34 cellular contexts compared by ENCODE assay signal in genomic region chr5:177092178-177093081, GRCh38.
"Had no signal": no experiment of that assay in that cellular context is flagged by ENCODE, and none has a peak within 500 bp of the region (broad histone marks: within the 10 kb centered on the region; RNA-seq: fewer than 3 reads in every experiment).

No MANE protein-coding gene starts in this region.

- H3K9me3 Mint-ChIP-seq: activated B cell treated with CpG ODN at 0.5 μM for 24 hours; activated CD4-positive, alpha-beta memory T cell treated with anti-CD3 and anti-CD28 coated beads for 36 hours; activated CD4-positive, alpha-beta T cell treated with anti-CD3 and anti-CD28 coated beads, Interleukin-2, amount 10 ng/mL, durations not matched to agents 24 days and 14 days; activated CD8-positive, alpha-beta T cell treated with anti-CD3 and anti-CD28 coated beads for 36 hours; activated naive CD4-positive, alpha-beta T cell treated with anti-CD3 and anti-CD28 coated beads, Interleukin-2, amount 10 ng/mL, durations not matched to agents 7 days and 5 days; activated naive CD4-positive, alpha-beta T cell treated with anti-CD3 and anti-CD28 coated beads, Interleukin-2, amount 50 U/mL, for 24 hours; activated naive CD8-positive, alpha-beta T cell treated with anti-CD3 and anti-CD28 coated beads, Interleukin-2, amount 10 ng/mL, durations not matched to agents 7 days and 5 days; activated naive CD8-positive, alpha-beta T cell treated with anti-CD3 and anti-CD28 coated beads, Interleukin-2, amount 50 U/mL, for 24 hours; activated T-cell treated with anti-CD3 and anti-CD28 coated beads, Interleukin-2, amount 50 U/mL, for 24 hours; activated T-helper 2 cell treated with anti-CD3 and anti-CD28 coated beads, Interferon-gamma antibody, Interleukin-2, Interleukin-4, amounts not matched to agents 10 μg/mL and 5 μg/mL and 100 μg/mL, durations not matched to agents 14 hours and 24 hours and 36 hours; T-helper 1 cell treated with Interleukin-12 subunit alpha and Interleukin-12 subunit beta and Interleukin-4 antibody, amounts not matched to agents 30 μg/mL and 1 μg/mL, for 36 hours; T-helper 2 cell treated with Interferon-gamma antibody and Interleukin-4, amounts not matched to agents 5 μg/mL and 100 μg/mL, for 36 hours had no signal

- H3K9me3 ChIP-seq: body of pancreas, breast epithelium had no signal

- H3K27me3 ChIP-seq: body of pancreas, brain microvascular endothelial cell, breast epithelium had no signal

- ATAC-seq: activated CD8-positive, alpha-beta T cell treated with anti-CD3 and anti-CD28 coated beads for 36 hours; activated naive CD8-positive, alpha-beta T cell treated with anti-CD3 and anti-CD28 coated beads, Interleukin-2, amount 50 U/mL, for 24 hours; body of pancreas had no signal

- H3K4me3 Mint-ChIP-seq: activated B cell treated with CpG ODN at 0.5 μM for 24 hours; activated CD4-positive, alpha-beta memory T cell treated with anti-CD3 and anti-CD28 coated beads for 36 hours; activated CD4-positive, alpha-beta T cell treated with anti-CD3 and anti-CD28 coated beads, Interleukin-2, amount 10 ng/mL, durations not matched to agents 24 days and 14 days; activated CD8-positive, alpha-beta T cell treated with anti-CD3 and anti-CD28 coated beads for 36 hours; activated naive CD4-positive, alpha-beta T cell treated with anti-CD3 and anti-CD28 coated beads, Interleukin-2, amount 10 ng/mL, durations not matched to agents 7 days and 5 days; activated naive CD4-positive, alpha-beta T cell treated with anti-CD3 and anti-CD28 coated beads, Interleukin-2, amount 50 U/mL, for 24 hours; activated naive CD8-positive, alpha-beta T cell; activated naive CD8-positive, alpha-beta T cell treated with anti-CD3 and anti-CD28 coated beads, Interleukin-2, amount 10 ng/mL, durations not matched to agents 7 days and 5 days; activated naive CD8-positive, alpha-beta T cell treated with anti-CD3 and anti-CD28 coated beads, Interleukin-2, amount 50 U/mL, for 24 hours; activated T-cell treated with anti-CD3 and anti-CD28 coated beads, Interleukin-2, amount 50 U/mL, for 24 hours; T-helper 1 cell treated with Interleukin-12 subunit alpha and Interleukin-12 subunit beta and Interleukin-4 antibody, amounts not matched to agents 30 μg/mL and 1 μg/mL, for 36 hours; T-helper 2 cell treated with Interferon-gamma antibody and Interleukin-4, amounts not matched to agents 5 μg/mL and 100 μg/mL, for 36 hours had no signal

- H3K4me3 ChIP-seq: body of pancreas, breast epithelium had no signal

- H3K4me1 ChIP-seq: breast epithelium had no signal

- H3K27ac Mint-ChIP-seq: activated B cell treated with CpG ODN at 0.5 μM for 24 hours; activated CD4-positive, alpha-beta memory T cell treated with anti-CD3 and anti-CD28 coated beads for 36 hours; activated CD4-positive, alpha-beta T cell treated with anti-CD3 and anti-CD28 coated beads, Interleukin-2, amount 10 ng/mL, durations not matched to agents 24 days and 14 days; activated CD8-positive, alpha-beta T cell treated with anti-CD3 and anti-CD28 coated beads for 36 hours; activated naive CD4-positive, alpha-beta T cell treated with anti-CD3 and anti-CD28 coated beads, Interleukin-2, amount 10 ng/mL, durations not matched to agents 7 days and 5 days; activated naive CD4-positive, alpha-beta T cell treated with anti-CD3 and anti-CD28 coated beads, Interleukin-2, amount 50 U/mL, for 24 hours; activated naive CD8-positive, alpha-beta T cell; activated naive CD8-positive, alpha-beta T cell treated with anti-CD3 and anti-CD28 coated beads, Interleukin-2, amount 10 ng/mL, durations not matched to agents 7 days and 5 days; activated naive CD8-positive, alpha-beta T cell treated with anti-CD3 and anti-CD28 coated beads, Interleukin-2, amount 50 U/mL, for 24 hours; activated T-cell treated with anti-CD3 and anti-CD28 coated beads, Interleukin-2, amount 50 U/mL, for 24 hours; activated T-helper 2 cell treated with anti-CD3 and anti-CD28 coated beads, Interferon-gamma antibody, Interleukin-2, Interleukin-4, amounts not matched to agents 10 μg/mL and 5 μg/mL and 100 μg/mL, durations not matched to agents 14 hours and 24 hours and 36 hours; T-helper 1 cell treated with Interleukin-12 subunit alpha and Interleukin-12 subunit beta and Interleukin-4 antibody, amounts not matched to agents 30 μg/mL and 1 μg/mL, for 36 hours; T-helper 2 cell treated with Interferon-gamma antibody and Interleukin-4, amounts not matched to agents 5 μg/mL and 100 μg/mL, for 36 hours had no signal

- H3K36me3 ChIP-seq: brain microvascular endothelial cell, breast epithelium had no signal

- FAIRE-seq: astrocyte, TTC549 had no signal

- DNase-seq: activated B cell treated with CpG ODN at 0.5 μM for 24 hours; activated CD4-positive, alpha-beta memory T cell treated with anti-CD3 and anti-CD28 coated beads for 36 hours; activated CD4-positive, alpha-beta T cell treated with anti-CD3 and anti-CD28 coated beads for 4 hours; activated CD4-positive, alpha-beta T cell treated with anti-CD3 and anti-CD28 coated beads, Interleukin-2, amount 10 ng/mL, durations not matched to agents 24 days and 14 days; activated CD4-positive, alpha-beta T cell treated with anti-CD3 and anti-CD28 coated beads, Interleukin-2, amount 50 U/mL, for 1 hour; activated CD4-positive, alpha-beta T cell treated with anti-CD3 and anti-CD28 coated beads, Interleukin-2, amount 50 U/mL, for 4 hours; activated CD4-positive, CD25-positive, alpha-beta regulatory T cell treated with anti-CD3 and anti-CD28 coated beads, Interleukin-2, amount 50 U/mL, for 72 hours; activated CD8-positive, alpha-beta memory T cell treated with anti-CD3 and anti-CD28 coated beads, Interleukin-2, amount 50 U/mL, for 48 hours; activated CD8-positive, alpha-beta T cell treated with anti-CD3 and anti-CD28 coated beads for 36 hours; activated effector memory CD4-positive, alpha-beta T cell treated with Interleukin-2 at 50 U/mL for 16 hours; activated gamma-delta T cell; activated naive CD4-positive, alpha-beta T cell treated with anti-CD3 and anti-CD28 coated beads, Interleukin-2, amount 10 ng/mL, durations not matched to agents 7 days and 5 days; activated naive CD4-positive, alpha-beta T cell treated with Interleukin-2 at 50 U/mL for 16 hours; activated naive CD8-positive, alpha-beta T cell treated with anti-CD3 and anti-CD28 coated beads, Interleukin-2, amount 10 ng/mL, durations not matched to agents 7 days and 5 days; activated naive CD8-positive, alpha-beta T cell treated with anti-CD3 and anti-CD28 coated beads, Interleukin-2, amount 50 U/mL, for 24 hours; activated T-cell treated with anti-CD3 and anti-CD28 coated beads, Interleukin-2, amount 50 U/mL, for 24 hours; activated T-cell treated with anti-CD3 and anti-CD28 coated beads, Interleukin-2, amount 50 U/mL, for 48 hours; amygdala; anterior cingulate cortex; body of pancreas; brain microvascular endothelial cell; central memory CD4-positive, alpha-beta T cell; T-helper 1 cell; T-helper 2 cell; T-helper 9 cell had no signal

- H3K27ac ChIP-seq: brain microvascular endothelial cell, breast epithelium, VCaP had no signal

- H3K36me3 Mint-ChIP-seq: activated CD4-positive, alpha-beta memory T cell treated with anti-CD3 and anti-CD28 coated beads for 36 hours; activated naive CD4-positive, alpha-beta T cell treated with anti-CD3 and anti-CD28 coated beads, Interleukin-2, amount 10 ng/mL, durations not matched to agents 7 days and 5 days; activated naive CD4-positive, alpha-beta T cell treated with anti-CD3 and anti-CD28 coated beads, Interleukin-2, amount 50 U/mL, for 24 hours; activated naive CD8-positive, alpha-beta T cell had no signal
